ENCODE assay signal across 18 cellular contexts in genomic region chr2:119943058-119943457, GRCh38.
DNase-seq lines count a peak whose midpoint lies in the region; ATAC-seq and TF ChIP-seq lines count a peak whose summit lies in the region.
"Had no signal": no experiment of that assay in that cellular context is flagged by ENCODE, and none has a peak within 500 bp of the region (broad histone marks: within the 10 kb centered on the region; RNA-seq: fewer than 3 reads in every experiment).

No MANE protein-coding gene starts in this region.

- TF ChIP-seq CTCF in AG10803 (conservative IDR thresholded peaks at IDR 0.05; ENCODE audit: low read length) (no peak), GM10248 (IDR thresholded peaks at IDR 0.05; ENCODE audit: control extremely low read depth, extremely low read depth, low read depth, missing control alignments) (no peak)

- CTCF ChIA-PET in GM10248 (lab: Yijun Ruan, JAX) = interaction anchor here (1.3 to 2.2 kb wide), 4 partner anchors 10 to 20 kb away, joined by 3 to 11 read pairs (median 6); no protein-coding TSS in a partner anchor

- peak; percentile 45 for DNase-seq in AG10803 (ENCODE audit: low read depth)
- DNase-seq in GM03348 (ENCODE audit: low spot score) = peak; percentile 16
- DNase-seq in foreskin melanocyte = peak; percentile 10
- no peak for DNase-seq in GM10248 (ENCODE audit: extremely low spot score)
- DNase-seq in HUDEP-2 (lab: John Stamatoyannopoulos, UW; ENCODE audit: unreplicated experiment in 76 of 76) = no peak
- DNase-seq: activated CD4-positive, alpha-beta T cell treated with anti-CD3 and anti-CD28 coated beads, Interleukin-2, amount 50 U/mL, for 1 hour; activated T-cell treated with anti-CD3 and anti-CD28 coated beads, Interleukin-2, amount 50 U/mL, for 4 hours; head of caudate nucleus; lower lobe of right lung; NCI-H226; ovary; stimulated activated CD4-positive, alpha-beta T cell treated with anti-CD3 and anti-CD28 coated beads, Interleukin-2, amount 100 ng/mL, for 24 hours; stimulated activated naive CD8-positive, alpha-beta T cell treated with anti-CD3 and anti-CD28 coated beads, Interleukin-15, amount 100 ng/mL, for 72 hours; upper lobe of right lung had no signal

- H3K27ac Mint-ChIP-seq in activated T-helper 17 cell treated with anti-CD3 and anti-CD28 coated beads, Interleukin-2, amount 50 U/mL, for 72 hours = peak overlapping the region; percentile 12

- H3K36me3 Mint-ChIP-seq in activated T-helper 17 cell treated with anti-CD3 and anti-CD28 coated beads, Interleukin-2, amount 50 U/mL, for 72 hours (ENCODE audit: low read depth) = peaks cover 64% of the 10 kb centered on the region

- peaks cover 28% of the 10 kb centered on the region for H3K4me1 Mint-ChIP-seq in activated T-helper 17 cell treated with anti-CD3 and anti-CD28 coated beads, Interleukin-2, amount 50 U/mL, for 72 hours

- peak; percentile 31 for ATAC-seq in activated T-helper 17 cell treated with anti-CD3 and anti-CD28 coated beads, Interleukin-2, amount 50 U/mL, for 72 hours (replicated peaks)
- ATAC-seq in GM18519 (IDR thresholded peaks at IDR 0.05; ENCODE audit: low FRiP score, unreplicated experiment) (no peak), GM18867 (IDR thresholded peaks at IDR 0.05; ENCODE audit: unreplicated experiment) (no peak)
- ATAC-seq: activated T-cell treated with anti-CD3 and anti-CD28 coated beads, Interleukin-2, amount 50 U/mL, for 4 hours; HCT116; lower lobe of right lung; stimulated activated naive CD8-positive, alpha-beta T cell treated with anti-CD3 and anti-CD28 coated beads, Interleukin-15, amount 100 ng/mL, for 72 hours; upper lobe of right lung had no signal

- POLR2A ChIA-PET in GM10248 (lab: Yijun Ruan, JAX) = interaction anchor here (0.6 kb wide), 1 partner anchor 347 kb away, joined by 5 read pairs; no protein-coding TSS in a partner anchor

- no peaks in the 10 kb centered on the region for H3K9me3 Mint-ChIP-seq in activated T-helper 17 cell treated with anti-CD3 and anti-CD28 coated beads, Interleukin-2, amount 50 U/mL, for 72 hours
- H3K9me3 Mint-ChIP-seq: activated T-cell treated with anti-CD3 and anti-CD28 coated beads, Interleukin-2, amount 50 U/mL, for 4 hours; stimulated activated naive CD8-positive, alpha-beta T cell treated with anti-CD3 and anti-CD28 coated beads, Interleukin-15, amount 100 ng/mL, for 72 hours had no signal

- no peak overlapping the region for H3K4me3 ChIP-seq in AG10803 (ENCODE audit: low read length)
- H3K4me3 ChIP-seq: lower lobe of right lung, ovary, upper lobe of right lung had no signal

- H3K4me3 Mint-ChIP-seq in activated T-helper 17 cell treated with anti-CD3 and anti-CD28 coated beads, Interleukin-2, amount 50 U/mL, for 72 hours = no peak overlapping the region
- H3K4me3 Mint-ChIP-seq: activated T-cell treated with anti-CD3 and anti-CD28 coated beads, Interleukin-2, amount 50 U/mL, for 4 hours; stimulated activated naive CD8-positive, alpha-beta T cell treated with anti-CD3 and anti-CD28 coated beads, Interleukin-15, amount 100 ng/mL, for 72 hours had no signal

- no peaks in the 10 kb centered on the region for H3K27me3 Mint-ChIP-seq in activated T-helper 17 cell treated with anti-CD3 and anti-CD28 coated beads, Interleukin-2, amount 50 U/mL, for 72 hours
- H3K27me3 Mint-ChIP-seq: stimulated activated naive CD8-positive, alpha-beta T cell treated with anti-CD3 and anti-CD28 coated beads, Interleukin-15, amount 100 ng/mL, for 72 hours had no signal

Comparison
In these comparisons a context has a peak if more than half of its experiments do, and no peak if none do; other contexts are left out.
1. DNase-seq: peak in AG10803 (single experiment), GM03348 (single experiment) and foreskin melanocyte (single experiment); none in GM10248 (single experiment) and HUDEP-2 (0 of 76).